14 cellular contexts compared by ENCODE assay signal in the genomic region with DNA sequence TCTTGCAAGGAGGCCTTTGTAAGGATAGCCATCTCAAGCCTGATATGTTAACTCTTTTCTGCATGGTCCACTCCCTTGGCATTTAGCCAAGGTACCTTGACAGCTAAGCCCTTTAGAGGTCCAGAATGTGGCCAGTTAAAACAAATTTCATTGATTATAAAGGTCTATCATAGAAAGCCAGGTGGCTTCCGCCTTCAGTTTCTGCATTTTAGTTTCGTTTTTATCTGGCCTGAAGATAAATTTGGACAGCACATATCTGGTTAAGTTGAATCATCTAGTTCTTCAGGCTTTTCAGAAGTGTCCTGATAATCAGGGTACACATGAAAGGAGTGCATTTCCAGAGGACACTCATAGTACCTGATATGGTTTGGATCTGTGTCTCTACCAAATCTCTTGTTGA. TPM values are rescaled to one million over a fixed set of nuclear protein-coding genes. Genes with fewer than 3 reads are reported as not detected.
A peak's percentile ranks its signal among the peaks of the same experiment; 100 is the strongest.
DNase-seq lines count a peak whose midpoint lies in the region; ATAC-seq and TF ChIP-seq lines count a peak whose summit lies in the region.
"Had no signal": no experiment of that assay in that cellular context is flagged by ENCODE, and none has a peak within 500 bp of the region (broad histone marks: within the 10 kb centered on the region; RNA-seq: fewer than 3 reads in every experiment).

No MANE protein-coding gene starts in this region.

- H3K79me2 ChIP-seq in OCI-LY3 (ENCODE audit: low read length) = peaks cover 19% of the 10 kb centered on the region

- no peak overlapping the region; the same call in 1 of the 2 replicates for H3K9ac ChIP-seq in OCI-LY3 (ENCODE audit: low read length)

- peak overlapping the region; percentile 17 for H3K4me3 ChIP-seq in OCI-LY3 (ENCODE audit: low read length)
- no peak overlapping the region for H3K4me3 ChIP-seq in CD8-positive, alpha-beta memory T cell (ENCODE audit: low read length)
- H3K4me3 ChIP-seq in effector memory CD4-positive, alpha-beta T cell (ENCODE audit: insufficient read depth, low read depth, low read length, poor library complexity, severe bottlenecking) = no peak overlapping the region
- H3K4me3 ChIP-seq: heart left ventricle, testis had no signal

- H4K20me1 ChIP-seq in OCI-LY3 (ENCODE audit: insufficient read depth, low read length) = no peaks in the 10 kb centered on the region

- POLR2A ChIA-PET in CD8-positive, alpha-beta memory T cell (lab: Charles Lee) = no interaction called here

- intact Hi-C loops in CD14-positive monocyte (cut with micrococcal nuclease) = no loop called here

- H3K27me3 ChIP-seq in OCI-LY3 (ENCODE audit: low read depth, low read length) = no peaks in the 10 kb centered on the region
- no peaks in the 10 kb centered on the region for H3K27me3 ChIP-seq in CD8-positive, alpha-beta memory T cell (ENCODE audit: insufficient read depth, low read length, poor library complexity, severe bottlenecking)
- no peaks in the 10 kb centered on the region for H3K27me3 ChIP-seq in effector memory CD4-positive, alpha-beta T cell (replicated peaks; ENCODE audit: control insufficient read depth, insufficient read depth, low read length, poor library complexity, severe bottlenecking)
- H3K27me3 ChIP-seq: heart left ventricle, testis had no signal

- no peak overlapping the region for H3K4me3 Mint-ChIP-seq in CD14-positive monocyte
- H3K4me3 Mint-ChIP-seq in CD8-positive, alpha-beta memory T cell = no peak overlapping the region

- H3K27ac Mint-ChIP-seq in CD14-positive monocyte = no peak overlapping the region
- no peak overlapping the region for H3K27ac Mint-ChIP-seq in CD8-positive, alpha-beta memory T cell

- H3K4me1 Mint-ChIP-seq in CD14-positive monocyte = no peaks in the 10 kb centered on the region
- peaks cover 25 to 43% (median 32%) of the 10 kb centered on the region in 3 donors for H3K4me1 Mint-ChIP-seq in CD8-positive, alpha-beta memory T cell

- H3K27ac ChIP-seq in OCI-LY3 (ENCODE audit: low read length) = peak overlapping the region; percentile 64
- no peak overlapping the region for H3K27ac ChIP-seq in CD8-positive, alpha-beta memory T cell (ENCODE audit: low read depth, low read length)
- no peak overlapping the region for H3K27ac ChIP-seq in effector memory CD4-positive, alpha-beta T cell (ENCODE audit: insufficient read depth, low read length, poor library complexity, severe bottlenecking)
- H3K27ac ChIP-seq: heart left ventricle, testis had no signal

- CTCF ChIA-PET in CD8-positive, alpha-beta memory T cell (lab: Charles Lee) = no interaction called here

- H3K27me3 Mint-ChIP-seq in CD14-positive monocyte (ENCODE audit: low read depth in 3 of 3) = peaks cover 0 to 3% (median 0%) of the 10 kb centered on the region in 3 donors
- no peaks in the 10 kb centered on the region for H3K27me3 Mint-ChIP-seq in CD8-positive, alpha-beta memory T cell

- DNase-seq in NCI-H2029 treated with DMSO at 0.1 percent for 48 hours (lab: John Stamatoyannopoulos, UW) = no peak
- DNase-seq in CD14-positive monocyte (ENCODE audit: low spot score) = no peak
- no peak for DNase-seq in CD8-positive, alpha-beta memory T cell
- no peak for DNase-seq in effector memory CD4-positive, alpha-beta T cell
- DNase-seq: Caco-2; heart left ventricle; NCI-H2081 treated with DMSO at 0.1 percent for 48 hours; stimulated activated CD4-positive, alpha-beta T cell treated with anti-CD3 and anti-CD28 coated beads, Interleukin-12 subunit alpha, Interleukin-12 subunit beta, amount 100 ng/mL, for 4 hours; SW 1271; testis had no signal

- no peak overlapping the region for H2AFZ ChIP-seq in OCI-LY3 (ENCODE audit: low read depth, low read length)

- TF ChIP-seq CTCF in OCI-LY3 (IDR thresholded peaks at IDR 0.05; ENCODE audit: low read depth, low read length) (no peak), CD14-positive monocyte (IDR thresholded peaks at IDR 0.05) (no peak)

- peaks cover 15% of the 10 kb centered on the region for H3K4me1 ChIP-seq in OCI-LY3 (ENCODE audit: low read length)
- no peaks in the 10 kb centered on the region for H3K4me1 ChIP-seq in CD8-positive, alpha-beta memory T cell (ENCODE audit: insufficient read depth, low read length)
- no peaks in the 10 kb centered on the region for H3K4me1 ChIP-seq in effector memory CD4-positive, alpha-beta T cell (ENCODE audit: control insufficient read depth, insufficient read depth, low read length, poor library complexity, severe bottlenecking)
- H3K4me1 ChIP-seq: Caco-2, testis had no signal

- no peaks in the 10 kb centered on the region for H3K9me3 ChIP-seq in OCI-LY3 (ENCODE audit: insufficient read depth, low read length)
- H3K9me3 ChIP-seq in CD8-positive, alpha-beta memory T cell (ENCODE audit: low read length) = no peaks in the 10 kb centered on the region
- no peaks in the 10 kb centered on the region for H3K9me3 ChIP-seq in effector memory CD4-positive, alpha-beta T cell (ENCODE audit: control insufficient read depth, low read length)
- H3K9me3 ChIP-seq: Caco-2, testis had no signal

- H3K36me3 ChIP-seq in OCI-LY3 (replicated peaks; ENCODE audit: low read depth, low read length) = peaks cover 9% of the 10 kb centered on the region
- H3K36me3 ChIP-seq in CD8-positive, alpha-beta memory T cell (ENCODE audit: insufficient read depth, low read length) = no peaks in the 10 kb centered on the region
- no peaks in the 10 kb centered on the region for H3K36me3 ChIP-seq in effector memory CD4-positive, alpha-beta T cell (ENCODE audit: control insufficient read depth, insufficient read depth, low read length)
- H3K36me3 ChIP-seq: heart left ventricle had no signal

- H3K4me2 ChIP-seq in OCI-LY3 (ENCODE audit: low read length) = peak overlapping the region; percentile 55

- H3K9me3 Mint-ChIP-seq in CD14-positive monocyte = peaks cover 10 to 13% (median 12%) of the 10 kb centered on the region in 7 donors
- H3K9me3 Mint-ChIP-seq in CD8-positive, alpha-beta memory T cell = no peaks in the 10 kb centered on the region

- ATAC-seq in GM18502 (IDR thresholded peaks at IDR 0.05; ENCODE audit: poor library complexity, unreplicated experiment) (peak; percentile 92), GM19468 (IDR thresholded peaks at IDR 0.05; ENCODE audit: extremely low read depth, unreplicated experiment) (peak; percentile 81), HG03064 (IDR thresholded peaks at IDR 0.05; ENCODE audit: low read depth, unreplicated experiment) (peak; percentile 89)
- ATAC-seq: heart left ventricle had no signal

- H3K36me3 Mint-ChIP-seq in CD14-positive monocyte = peaks cover 5 to 17% of the 10 kb centered on the region in 2 donors
- H3K36me3 Mint-ChIP-seq in CD8-positive, alpha-beta memory T cell = peaks cover 1 to 14% (median 11%) of the 10 kb centered on the region in 3 donors

RNA-seq across cellular contexts. Expression of gene ANKIB1, which starts 30.7 kb away (rescaled TPM):
- polyA plus RNA-seq in CD14-positive monocyte = 1 to 10 TPM; 4.8 to 5.7 TPM
- total RNA-seq in CD8-positive, alpha-beta memory T cell = 10 to 100 TPM; 42.7 to 44.7 TPM
- 7.8 TPM for polyA plus RNA-seq in CD8-positive, alpha-beta memory T cell

RNA-seq across cellular contexts. Expression of gene KRIT1, which starts 30.8 kb away (rescaled TPM):
- polyA plus RNA-seq in CD14-positive monocyte = 1 to 10 TPM; 4.7 to 6.8 TPM
- total RNA-seq in CD8-positive, alpha-beta memory T cell = 10 to 100 TPM; 44.6 to 48.3 TPM
- 18.3 TPM for polyA plus RNA-seq in CD8-positive, alpha-beta memory T cell
